In the genomic region with DNA sequence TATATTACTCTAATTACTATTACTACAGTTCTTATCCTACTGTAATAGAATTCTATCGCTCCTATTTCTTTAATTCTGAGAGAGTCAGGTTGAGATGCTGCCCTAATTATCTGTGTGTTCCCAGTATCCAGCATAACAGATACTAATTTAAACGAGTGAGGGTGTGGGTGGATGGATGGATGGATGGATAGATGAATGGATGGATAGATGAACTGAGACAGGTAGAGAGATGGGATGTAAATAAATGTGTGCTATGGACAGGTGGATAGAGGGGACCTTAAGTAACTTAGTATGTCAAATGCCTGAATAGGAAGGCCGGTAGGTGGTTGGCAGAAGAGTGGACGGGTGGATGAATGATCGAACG, we compare ENCODE assay signal across 8 cellular contexts.
DNase-seq lines count a peak whose midpoint lies in the region; ATAC-seq and TF ChIP-seq lines count a peak whose summit lies in the region.

No MANE protein-coding gene starts in this region.

- DNase-seq in activated naive CD4-positive, alpha-beta T cell (lab: John Stamatoyannopoulos, UW) = no peak
- no peak for DNase-seq in activated naive CD8-positive, alpha-beta T cell treated with anti-CD3 and anti-CD28 coated beads, Interleukin-2, amount 10 ng/mL, durations not matched to agents 7 days and 5 days
- no peak for DNase-seq in memory B cell (ENCODE audit: low spot score in 2 of 2)
- no peak for DNase-seq in type B pancreatic cell (ENCODE audit: extremely low spot score, unreplicated experiment)
- DNase-seq in HuH-7.5 (ENCODE audit: low spot score) = no peak
- DNase-seq in head of caudate nucleus = no peak

- H3K4me3 Mint-ChIP-seq in activated naive CD4-positive, alpha-beta T cell treated with anti-CD3 and anti-CD28 coated beads, Interleukin-2, amount 50 U/mL, for 24 hours = peak overlapping the region; percentile 47
- peak overlapping the region; percentile 75 for H3K4me3 Mint-ChIP-seq in activated naive CD8-positive, alpha-beta T cell treated with anti-CD3 and anti-CD28 coated beads, Interleukin-2, amount 10 ng/mL, durations not matched to agents 7 days and 5 days
- H3K4me3 Mint-ChIP-seq in memory B cell = peak overlapping the region; percentile 67
- peak overlapping the region; percentile 74 for H3K4me3 Mint-ChIP-seq in type B pancreatic cell

- no peaks in the 10 kb centered on the region for H3K36me3 Mint-ChIP-seq in activated naive CD4-positive, alpha-beta T cell treated with anti-CD3 and anti-CD28 coated beads, Interleukin-2, amount 50 U/mL, for 24 hours
- no peaks in the 10 kb centered on the region for H3K36me3 Mint-ChIP-seq in activated naive CD8-positive, alpha-beta T cell treated with anti-CD3 and anti-CD28 coated beads, Interleukin-2, amount 10 ng/mL, durations not matched to agents 7 days and 5 days
- H3K36me3 Mint-ChIP-seq in memory B cell = no peaks in the 10 kb centered on the region
- H3K36me3 Mint-ChIP-seq in type B pancreatic cell = no peaks in the 10 kb centered on the region

- intact Hi-C loops in head of caudate nucleus (cut with DNase I) = no loop called here

- ATAC-seq in activated naive CD8-positive, alpha-beta T cell treated with anti-CD3 and anti-CD28 coated beads, Interleukin-2, amount 10 ng/mL, durations not matched to agents 7 days and 5 days (ENCODE audit: low read depth) = no peak
- no peak for ATAC-seq in memory B cell (ENCODE audit: low read depth)
- ATAC-seq in HG02938 (IDR thresholded peaks at IDR 0.05; ENCODE audit: unreplicated experiment) = no peak

- peaks cover 15% of the 10 kb centered on the region for H3K4me1 Mint-ChIP-seq in activated naive CD4-positive, alpha-beta T cell treated with anti-CD3 and anti-CD28 coated beads, Interleukin-2, amount 50 U/mL, for 24 hours
- H3K4me1 Mint-ChIP-seq in activated naive CD8-positive, alpha-beta T cell treated with anti-CD3 and anti-CD28 coated beads, Interleukin-2, amount 10 ng/mL, durations not matched to agents 7 days and 5 days = peaks cover 17% of the 10 kb centered on the region
- H3K4me1 Mint-ChIP-seq in memory B cell (peaks cover 6% of the 10 kb centered on the region), type B pancreatic cell (ENCODE audit: unreplicated experiment) (no peaks in the 10 kb centered on the region)

- H3K27ac Mint-ChIP-seq in activated naive CD4-positive, alpha-beta T cell treated with anti-CD3 and anti-CD28 coated beads, Interleukin-2, amount 50 U/mL, for 24 hours = peak overlapping the region; percentile 60
- H3K27ac Mint-ChIP-seq in activated naive CD8-positive, alpha-beta T cell treated with anti-CD3 and anti-CD28 coated beads, Interleukin-2, amount 10 ng/mL, durations not matched to agents 7 days and 5 days = peak overlapping the region; percentile 46
- H3K27ac Mint-ChIP-seq in memory B cell = peak overlapping the region; percentile 52
- H3K27ac Mint-ChIP-seq in type B pancreatic cell = peak overlapping the region; percentile 5

- TF ChIP-seq CTCF in type B pancreatic cell (conservative IDR thresholded peaks at IDR 0.05) = no peak

- no peaks in the 10 kb centered on the region for H3K9me3 Mint-ChIP-seq in activated naive CD4-positive, alpha-beta T cell treated with anti-CD3 and anti-CD28 coated beads, Interleukin-2, amount 50 U/mL, for 24 hours
- peaks cover 2% of the 10 kb centered on the region for H3K9me3 Mint-ChIP-seq in activated naive CD8-positive, alpha-beta T cell treated with anti-CD3 and anti-CD28 coated beads, Interleukin-2, amount 10 ng/mL, durations not matched to agents 7 days and 5 days
- H3K9me3 Mint-ChIP-seq in memory B cell = no peaks in the 10 kb centered on the region
- peaks cover 1% of the 10 kb centered on the region for H3K9me3 Mint-ChIP-seq in type B pancreatic cell

- POLR2A ChIA-PET in activated naive CD8-positive, alpha-beta T cell treated with anti-CD3 and anti-CD28 coated beads, Interleukin-2, amount 10 ng/mL, durations not matched to agents 7 days and 5 days (lab: Charles Lee) = no interaction called here

- H3K27me3 Mint-ChIP-seq in activated naive CD4-positive, alpha-beta T cell treated with anti-CD3 and anti-CD28 coated beads, Interleukin-2, amount 50 U/mL, for 24 hours = peaks cover 18% of the 10 kb centered on the region
- peaks cover 24% of the 10 kb centered on the region for H3K27me3 Mint-ChIP-seq in activated naive CD8-positive, alpha-beta T cell treated with anti-CD3 and anti-CD28 coated beads, Interleukin-2, amount 10 ng/mL, durations not matched to agents 7 days and 5 days
- peaks cover 10% of the 10 kb centered on the region for H3K27me3 Mint-ChIP-seq in memory B cell
- H3K27me3 Mint-ChIP-seq in type B pancreatic cell = peaks cover 40% of the 10 kb centered on the region

Comparison
In these comparisons a context has a peak if more than half of its experiments do, and no peak if none do; other contexts are left out.
1. H3K27ac Mint-ChIP-seq: peak in every context shown above with its lines; median percentile 60 in activated naive CD4-positive, alpha-beta T cell treated with anti-CD3 and anti-CD28 coated beads, Interleukin-2, amount 50 U/mL, for 24 hours; 52 in memory B cell; 46 in activated naive CD8-positive, alpha-beta T cell treated with anti-CD3 and anti-CD28 coated beads, Interleukin-2, amount 10 ng/mL, durations not matched to agents 7 days and 5 days; 5 in type B pancreatic cell.